10 cellular contexts compared by ENCODE assay signal in the genomic region with DNA sequence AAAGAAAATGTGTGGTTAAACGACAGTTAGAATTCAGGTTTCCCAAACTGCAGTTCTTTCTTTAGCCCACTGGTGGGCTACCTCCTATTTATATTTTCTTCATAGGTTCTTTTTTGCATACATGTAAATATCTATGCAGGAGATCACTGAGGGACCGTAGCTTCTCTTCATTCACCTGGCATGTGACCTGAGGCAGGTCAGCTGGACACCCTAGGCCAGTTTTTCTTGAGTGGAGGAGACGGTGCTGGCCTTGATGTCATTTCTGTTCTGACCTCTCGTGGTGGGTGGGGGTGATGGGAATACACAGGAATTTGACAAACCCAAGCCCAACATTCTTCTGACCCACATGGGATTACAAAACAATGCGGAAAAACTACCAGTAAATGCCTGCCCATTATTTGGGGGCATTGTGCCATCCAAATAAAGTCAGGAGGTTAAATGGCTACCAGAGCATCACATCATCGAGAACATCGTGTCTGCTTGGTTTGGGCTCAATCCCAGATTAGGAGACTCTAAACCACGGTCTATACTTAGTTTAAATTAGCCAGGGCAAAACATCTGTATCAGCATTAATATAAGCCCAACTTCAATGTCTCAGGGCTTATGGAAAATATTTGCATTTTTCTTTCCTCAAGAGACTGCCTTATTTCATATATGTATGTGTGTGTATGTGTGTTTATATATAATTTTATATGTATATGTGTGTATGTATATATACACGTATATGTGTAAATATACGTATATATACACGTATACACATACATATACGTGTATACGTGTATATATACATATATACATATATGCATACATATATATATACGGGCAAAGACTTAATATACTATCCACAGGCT. TPM values are rescaled to one million over a fixed set of nuclear protein-coding genes. Genes with fewer than 3 reads are reported as not detected.
DNase-seq lines count a peak whose midpoint lies in the region; FAIRE-seq and TF ChIP-seq lines count a peak whose summit lies in the region.
"Had no signal": no experiment of that assay in that cellular context is flagged by ENCODE, and none has a peak within 500 bp of the region (broad histone marks: within the 10 kb centered on the region; RNA-seq: fewer than 3 reads in every experiment).

No MANE protein-coding gene starts in this region.

- CTCF ChIA-PET in HEK293T (lab: Yijun Ruan, JAX) = interaction anchor here (0.8 to 1.4 kb wide), 4 partner anchors 38 to 118 kb away, joined by 3 to 5 read pairs (median 4); no protein-coding TSS in a partner anchor

- no peak overlapping the region for H3K4me3 ChIP-seq in esophagus muscularis mucosa

- no peak for FAIRE-seq in D721Med (lab: Jason Lieb, UNC)

- no peaks in the 10 kb centered on the region for H3K9me3 ChIP-seq in esophagus muscularis mucosa

- TF ChIP-seq CTCF in D721Med (IDR thresholded peaks at IDR 0.05; ENCODE audit: insufficient read depth, missing control alignments) (peak; percentile 7), esophagus muscularis mucosa (IDR thresholded peaks at IDR 0.05) (no peak), progenitor cell of endocrine pancreas (IDR thresholded peaks at IDR 0.05; ENCODE audit: unreplicated experiment) (peak; percentile 43)

- peak overlapping the region; percentile 8 for H3K27ac Mint-ChIP-seq in progenitor cell of endocrine pancreas

- TF ChIP-seq EP300 in esophagus muscularis mucosa (IDR thresholded peaks at IDR 0.05) = no peak

- no peaks in the 10 kb centered on the region for H3K9me3 Mint-ChIP-seq in progenitor cell of endocrine pancreas (ENCODE audit: low read depth)

- no peaks in the 10 kb centered on the region for H3K36me3 ChIP-seq in esophagus muscularis mucosa

- peak overlapping the region; percentile 1 to 66 (median 56) for H3K27ac ChIP-seq in esophagus muscularis mucosa (replicated peaks in 1 of 4)

- intact Hi-C loops in esophagus muscularis mucosa (cut with DNase I) = loop anchor here (5.0 kb wide), 2 partner anchors 65 to 455 kb away; no protein-coding TSS in a partner anchor

- TF ChIP-seq POLR2A in esophagus muscularis mucosa (IDR thresholded peaks at IDR 0.05; ENCODE audit: low read depth) = no peak

- H3K36me3 Mint-ChIP-seq in progenitor cell of endocrine pancreas (ENCODE audit: insufficient read depth) = no peaks in the 10 kb centered on the region

- no peak for DNase-seq in D721Med (ENCODE audit: insufficient read length, low spot score)
- peak; percentile 25 to 68 for DNase-seq in NCI-H526 (lab: John Stamatoyannopoulos, UW)
- DNase-seq in esophagus muscularis mucosa (ENCODE audit: extremely low spot score) = no peak
- no peak for DNase-seq in progenitor cell of endocrine pancreas (ENCODE audit: low spot score, unreplicated experiment)
- DNase-seq in NCI-H146 treated with DMSO at 0.1 percent for 48 hours (lab: John Stamatoyannopoulos, UW; ENCODE audit: unreplicated experiment) = no peak
- DNase-seq in HEK293T (ENCODE audit: extremely low spot score) = no peak
- DNase-seq in SHP77 (lab: John Stamatoyannopoulos, UW) = no peak
- no peak for DNase-seq in midbrain (lab: John Stamatoyannopoulos, UW)
- DNase-seq: activated T-cell treated with anti-CD3 and anti-CD28 coated beads for 4 hours; stimulated activated CD4-positive, alpha-beta T cell treated with anti-CD3 and anti-CD28 coated beads, Interleukin-4, amount 100 ng/mL, for 1 hour had no signal

- no peaks in the 10 kb centered on the region for H3K27me3 ChIP-seq in esophagus muscularis mucosa

- no peak overlapping the region for H3K4me3 Mint-ChIP-seq in progenitor cell of endocrine pancreas (ENCODE audit: low read depth)

- H3K27me3 Mint-ChIP-seq in progenitor cell of endocrine pancreas = no peaks in the 10 kb centered on the region

- POLR2A ChIA-PET in HEK293T (lab: Yijun Ruan, JAX) = interaction anchor here (1.5 to 2.0 kb wide), 3 partner anchors 83 to 109 kb away, joined by 4 to 6 read pairs (median 4); no protein-coding TSS in a partner anchor

- H3K4me1 ChIP-seq in esophagus muscularis mucosa = peaks cover 24 to 68% (median 55%) of the 10 kb centered on the region in 4 donors

- 79% methylated on average over 14 of the region's 14 CpGs for WGBS in esophagus muscularis mucosa

- peaks cover 73% of the 10 kb centered on the region for H3K4me1 Mint-ChIP-seq in progenitor cell of endocrine pancreas (ENCODE audit: low read depth)

TF ChIP-seq in HEK293T, 16 proteins besides CTCF, POLR2A, EP300 and RAD21:
- no peak for TF ChIP-seq ARNT (IDR thresholded peaks at IDR 0.05)
- no peak for TF ChIP-seq TARDBP (IDR thresholded peaks at IDR 0.05)
- no peak for TF ChIP-seq CTBP1 (IDR thresholded peaks at IDR 0.05; ENCODE audit: borderline replicate concordance)
- no peak for TF ChIP-seq L3MBTL2 (conservative IDR thresholded peaks at IDR 0.05)
- no peak for TF ChIP-seq FOXK2 (IDR thresholded peaks at IDR 0.05)

RNA-seq across cellular contexts. Expression of a gene that starts 7.4 kb away (rescaled TPM):
- total RNA-seq in esophagus muscularis mucosa (100 to 1,000 TPM in 2 of 4 donors, 10 to 100 TPM in 2; 83.3 to 119 (median 97.9) TPM), progenitor cell of endocrine pancreas (193 and 214 TPM in 2 replicates)

Comparison
In these comparisons a context has a peak if more than half of its experiments do, and no peak if none do; other contexts are left out.
1. DNase-seq: peak in NCI-H526 (2 of 2); none in D721Med (single experiment), esophagus muscularis mucosa (single experiment), progenitor cell of endocrine pancreas (single experiment), NCI-H146 treated with DMSO at 0.1 percent for 48 hours (single experiment), HEK293T (single experiment), SHP77 (0 of 2) and midbrain (single experiment).
2. CTCF ChIP-seq: peak in D721Med (single experiment) and progenitor cell of endocrine pancreas (single experiment); none in esophagus muscularis mucosa (0 of 3).